1 cellular context compared by ENCODE assay signal in the genomic region with DNA sequence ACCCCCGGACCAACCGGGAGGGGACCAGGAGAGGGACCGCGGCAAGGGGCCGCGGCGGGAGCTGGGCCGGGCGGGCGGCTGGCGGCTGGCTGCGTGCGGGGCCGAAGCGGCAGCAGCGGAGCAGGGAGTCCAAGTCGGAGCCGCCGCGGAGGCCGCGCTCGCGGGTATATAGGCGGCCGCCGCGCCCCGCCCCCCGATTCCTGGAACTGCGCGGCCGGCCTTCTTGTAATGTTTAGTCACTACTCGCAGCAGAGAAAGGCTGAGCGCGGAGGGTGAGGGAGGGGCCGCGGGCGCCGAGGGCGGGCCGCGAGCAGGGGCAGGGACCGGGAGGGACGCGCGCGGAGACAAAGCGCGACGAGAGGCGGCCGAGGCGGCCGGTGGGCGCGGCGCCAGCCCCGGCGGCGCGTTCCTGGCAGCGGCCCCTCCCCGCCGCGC.
A peak's percentile ranks its signal among the peaks of the same experiment; 100 is the strongest.
TF ChIP-seq lines count a peak whose summit lies in the region.

Gene SOCS3, minus strand, starts transcription at position 142 of the 435 bp plus-strand sequence. CDS start 982 bp downstream, outside the sequence.

TF ChIP-seq in SK-N-SH, 30 proteins besides CTCF, POLR2A, EP300 and RAD21:
- TF ChIP-seq NRF1 (IDR thresholded peaks at IDR 0.05; ENCODE audit: low read depth, low read length) (peak; percentile 60), RXRA (IDR thresholded peaks at IDR 0.05; ENCODE audit: borderline replicate concordance, low read depth) (peak; percentile 66; the same call in 1 of the 2 replicates), RCOR1 (IDR thresholded peaks at IDR 0.05; ENCODE audit: low read length) (0 out of 2 replicates have a peak, but pooled peaks have one; percentile 20), EZH2phosphoT487 (IDR thresholded peaks at IDR 0.05; ENCODE audit: borderline replicate concordance, low read depth) (no peak), REST (IDR thresholded peaks at IDR 0.05; ENCODE audit: low read depth, low read length) (peak; percentile 19; the same call in 1 of the 2 replicates), TAF1 (IDR thresholded peaks at IDR 0.05; ENCODE audit: borderline replicate concordance, low read depth, low read length) (peak; percentile 96), RFX5 (IDR thresholded peaks at IDR 0.05; ENCODE audit: low read length) (no peak), ELF1 (IDR thresholded peaks at IDR 0.05) (no peak), FOSL2 (IDR thresholded peaks at IDR 0.05; ENCODE audit: borderline replicate concordance, low read depth) (peak; percentile 72; the same call in 1 of the 2 replicates), CHD2 (IDR thresholded peaks at IDR 0.05; ENCODE audit: low read length, partially characterized antibody) (peak; percentile 65), USF1 (IDR thresholded peaks at IDR 0.05; ENCODE audit: borderline replicate concordance, low read depth) (no peak), NFIC (IDR thresholded peaks at IDR 0.05; ENCODE audit: borderline replicate concordance) (peak; percentile 38), FOXJ3 (CRISPR knock-in tag; IDR thresholded peaks at IDR 0.05) (no peak), SMC3 (IDR thresholded peaks at IDR 0.05; ENCODE audit: low read depth, low read length) (peak; percentile 20; the same call in 1 of the 2 replicates), MXI1 (IDR thresholded peaks at IDR 0.05; ENCODE audit: low read depth, low read length) (peak; percentile 77; the same call in 1 of the 2 replicates), POLR2AphosphoS5 (IDR thresholded peaks at IDR 0.05; ENCODE audit: low read depth, low read length) (peak; percentile 99), YY1 (IDR thresholded peaks at IDR 0.05; ENCODE audit: low read depth) (no peak), TCF12 (IDR thresholded peaks at IDR 0.05) (no peak; the same call in 1 of the 2 replicates), SIN3A (IDR thresholded peaks at IDR 0.05; ENCODE audit: borderline replicate concordance, low read depth, low read length) (peak; percentile 88)
